In the genomic region with DNA sequence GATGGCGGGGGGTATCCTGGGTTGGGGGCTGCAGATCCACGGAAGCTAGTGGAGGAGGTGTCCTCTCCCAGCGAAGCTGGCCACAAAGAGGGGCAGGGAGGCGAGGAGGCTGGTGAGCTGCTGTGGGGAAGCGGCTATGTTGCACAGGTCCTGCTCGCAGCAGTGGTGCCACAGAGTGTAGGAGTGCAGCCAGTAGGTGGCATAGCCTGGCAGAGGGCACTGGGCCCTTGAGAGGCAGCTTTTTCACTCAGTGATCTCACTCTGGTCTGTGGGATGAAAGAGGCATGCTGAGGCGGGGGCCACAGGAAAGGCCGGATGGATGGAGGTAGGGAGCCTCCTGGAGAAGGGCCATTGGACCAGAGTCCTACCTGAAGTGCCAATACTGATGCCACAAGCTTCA, we compare ENCODE assay signal across 9 cellular contexts. TPM values are rescaled to one million over a fixed set of nuclear protein-coding genes. Genes with fewer than 3 reads are reported as not detected.
DNase-seq lines count a peak whose midpoint lies in the region; TF ChIP-seq lines count a peak whose summit lies in the region.
"Had no signal": no experiment of that assay in that cellular context is flagged by ENCODE, and none has a peak within 500 bp of the region (broad histone marks: within the 10 kb centered on the region; RNA-seq: fewer than 3 reads in every experiment).

No MANE protein-coding gene starts in this region.

- H3K4ac ChIP-seq in mesenchymal stem cell (ENCODE audit: low read depth in 1 of 2, low read length in 2 of 2), result no peak overlapping the region

- WGBS in ovary, 3 donors, result 81 to 86% (median 86%) methylated on average over 8 of the region's 8 CpGs
- 93% methylated on average over 8 of the region's 8 CpGs for WGBS in mesenchymal stem cell

- no peak overlapping the region for H3K4me3 Mint-ChIP-seq in neural crest cell

- H4K8ac ChIP-seq in mesenchymal stem cell (ENCODE audit: low read length), result no peak overlapping the region

- H2BK120ac ChIP-seq in mesenchymal stem cell (ENCODE audit: low read depth, low read length), result no peak overlapping the region

- H3K4me3 ChIP-seq in KMS-11 (IDR thresholded peaks at IDR 0.05; ENCODE audit: insufficient read depth, low read depth, low read length), result no peak overlapping the region
- no peak overlapping the region for H3K4me3 ChIP-seq in ovary
- no peak overlapping the region for H3K4me3 ChIP-seq in mesenchymal stem cell (ENCODE audit: insufficient read depth in 1 of 2, low read depth in 1 of 2, low read length in 2 of 2)

- H2BK15ac ChIP-seq in mesenchymal stem cell (ENCODE audit: low read depth, poor library complexity, severe bottlenecking), result no peak overlapping the region

- H2AK5ac ChIP-seq in mesenchymal stem cell (ENCODE audit: low read length, severe bottlenecking), result no peak overlapping the region

- no peak for TF ChIP-seq EP300 in ovary (IDR thresholded peaks at IDR 0.05)

- H3K36me3 Mint-ChIP-seq in neural crest cell (ENCODE audit: low read depth), result no peaks in the 10 kb centered on the region

- H3K27ac Mint-ChIP-seq in neural crest cell (ENCODE audit: unreplicated experiment), result peak overlapping the region; percentile 90

- H3K4me2 ChIP-seq in KMS-11 (no peak overlapping the region), mesenchymal stem cell (ENCODE audit: low read length, poor library complexity, severe bottlenecking) (no peak overlapping the region)

- H3K14ac ChIP-seq in mesenchymal stem cell (ENCODE audit: low read length in 2 of 2), result no peak overlapping the region

- H3K79me2 ChIP-seq in KMS-11 (ENCODE audit: insufficient read depth, low read depth), result no peaks in the 10 kb centered on the region

- H3K9ac ChIP-seq in KMS-11 (no peak overlapping the region), mesenchymal stem cell (ENCODE audit: low read length) (no peak overlapping the region)

- intact Hi-C loops in ovary (cut with DNase I), result no loop called here

- no peak overlapping the region for H3K18ac ChIP-seq in mesenchymal stem cell (ENCODE audit: low read depth in 1 of 2, low read length in 2 of 2)

- peaks cover 27% of the 10 kb centered on the region for H3K4me1 Mint-ChIP-seq in neural crest cell

- H4K91ac ChIP-seq in mesenchymal stem cell (ENCODE audit: low read length), result no peak overlapping the region

- no peaks in the 10 kb centered on the region for H3K27me3 ChIP-seq in KMS-11 (ENCODE audit: insufficient read depth, low read depth)
- no peaks in the 10 kb centered on the region for H3K27me3 ChIP-seq in ovary
- peaks cover 38 to 41% of the 10 kb centered on the region in 2 experiments for H3K27me3 ChIP-seq in mesenchymal stem cell (ENCODE audit: control insufficient read depth in 1 of 2, insufficient read depth in 1 of 2, low read length in 2 of 2)

- no peak overlapping the region for H2BK5ac ChIP-seq in mesenchymal stem cell (ENCODE audit: low read depth, low read length, poor library complexity, severe bottlenecking)

- no peaks in the 10 kb centered on the region for H3K27me3 Mint-ChIP-seq in neural crest cell (ENCODE audit: low read depth)

- no peaks in the 10 kb centered on the region for H4K20me1 ChIP-seq in KMS-11 (ENCODE audit: insufficient read depth)

- H3K27ac ChIP-seq in KMS-11, result no peak overlapping the region
- no peak overlapping the region for H3K27ac ChIP-seq in ovary
- H3K27ac ChIP-seq in mesenchymal stem cell (ENCODE audit: low read length, poor library complexity, severe bottlenecking), result no peak overlapping the region

- H3K79me1 ChIP-seq in mesenchymal stem cell (replicated peaks; ENCODE audit: low read length, poor library complexity, severe bottlenecking), result no peaks in the 10 kb centered on the region

- H2AFZ ChIP-seq in KMS-11 (ENCODE audit: low read depth), result no peak overlapping the region
- H2AFZ ChIP-seq in mesenchymal stem cell (ENCODE audit: low read depth, low read length), result no peak overlapping the region

- no peaks in the 10 kb centered on the region for H3K9me3 ChIP-seq in ovary
- H3K9me3 ChIP-seq in mesenchymal stem cell (ENCODE audit: control insufficient read depth, low read length), result no peaks in the 10 kb centered on the region

- peak; percentile 8 for DNase-seq in EH (ENCODE audit: low read depth)
- peak; percentile 83 for DNase-seq in T47D (ENCODE audit: low read depth in 1 of 2, low spot score in 1 of 2)
- no peak for DNase-seq in neural crest cell (ENCODE audit: low read depth, low spot score)
- DNase-seq in ovary, result no peak
- DNase-seq in T-helper 9 cell, result no peak
- DNase-seq in mesenchymal stem cell, result no peak
- DNase-seq: Kasumi-1 had no signal

- H3K4me1 ChIP-seq in KMS-11 (ENCODE audit: low read depth, poor library complexity, severe bottlenecking), result peaks cover 7% of the 10 kb centered on the region
- no peaks in the 10 kb centered on the region for H3K4me1 ChIP-seq in ovary (ENCODE audit: insufficient read depth)
- H3K4me1 ChIP-seq in mesenchymal stem cell (ENCODE audit: control insufficient read depth, insufficient read depth, low read depth, low read length), result peaks cover 4% of the 10 kb centered on the region

- H3K23ac ChIP-seq in mesenchymal stem cell (ENCODE audit: low read length in 2 of 2), result no peak overlapping the region

- TF ChIP-seq CTCF in KMS-11 (conservative IDR thresholded peaks at IDR 0.05; ENCODE audit: low read depth, low read length), result 0 out of 2 replicates have a peak, but pooled peaks have one; percentile 24
- TF ChIP-seq CTCF in neural crest cell (conservative IDR thresholded peaks at IDR 0.05), result no peak
- TF ChIP-seq CTCF in ovary (IDR thresholded peaks at IDR 0.05), result no peak

- in situ Hi-C loops in T47D (cut with HindIII; ENCODE audit: low pct_unique_long_range_greater_than_20kb, low sequenced_read_pairs), result no loop called here

- TF ChIP-seq POLR2A in ovary (IDR thresholded peaks at IDR 0.05), result no peak

- no peaks in the 10 kb centered on the region for H3K9me3 Mint-ChIP-seq in neural crest cell

- H3K36me3 ChIP-seq in KMS-11 (ENCODE audit: insufficient read depth) (no peaks in the 10 kb centered on the region), ovary (no peaks in the 10 kb centered on the region), mesenchymal stem cell (ENCODE audit: control insufficient read depth in 1 of 2, insufficient read depth in 2 of 2, low read depth in 1 of 2, low read length in 2 of 2) (peaks cover 0 to 3% of the 10 kb centered on the region in 2 experiments)

- no peak overlapping the region for H2BK12ac ChIP-seq in mesenchymal stem cell (ENCODE audit: low read length in 2 of 2)

RNA-seq across cellular contexts. Expression of gene LY6G6D, which starts 2.9 kb away (rescaled TPM):
- total RNA-seq in neural crest cell (not detected in 2 replicates), ovary (not detected)
- polyA plus RNA-seq in ovary, result not detected
- polyA plus RNA-seq in mesenchymal stem cell (2013, experiment 1 of 2), result not detected
- not detected for polyA plus RNA-seq in mesenchymal stem cell (2013, experiment 2 of 2)
- total RNA-seq: liver had no signal
- polyA plus RNA-seq: liver had no signal

RNA-seq across cellular contexts. Expression of gene LY6G6F, which starts 5.6 kb away (rescaled TPM):
- not detected in 2 replicates for total RNA-seq in neural crest cell
- not detected for total RNA-seq in ovary
- not detected for polyA plus RNA-seq in ovary
- not detected for polyA plus RNA-seq in mesenchymal stem cell (2013, experiment 1 of 2)
- not detected for polyA plus RNA-seq in mesenchymal stem cell (2013, experiment 2 of 2)
- polyA plus RNA-seq: liver had no signal

RNA-seq across cellular contexts. Expression of gene ABHD16A, which starts 9.2 kb away (rescaled TPM):
- total RNA-seq in neural crest cell, result 70.9 and 73.6 TPM in 2 replicates
- 10 to 100 TPM; 31.1 to 60.4 (median 37.6) TPM for total RNA-seq in ovary
- polyA plus RNA-seq in ovary, result 10 to 100 TPM; 25.4 to 35.2 TPM
- polyA plus RNA-seq in mesenchymal stem cell (2013, experiment 1 of 2), result 36.9 TPM
- 39.6 TPM for polyA plus RNA-seq in mesenchymal stem cell (2013, experiment 2 of 2)

RNA-seq across cellular contexts. Expression of gene LY6G6C, which starts 9.2 kb away (rescaled TPM):
- total RNA-seq in neural crest cell (1.2 TPM in 2 replicates), ovary (1 to 10 TPM in 2 of 7 donors, not detected in 5; 1.0 to 4.9 TPM)
- under 1 TPM in 1 of 2 donors, not detected in 1; 0.17 TPM for polyA plus RNA-seq in ovary
- polyA plus RNA-seq in mesenchymal stem cell (2013, experiment 1 of 2), result 0.07 TPM
- polyA plus RNA-seq in mesenchymal stem cell (2013, experiment 2 of 2), result 0.10 TPM
- total RNA-seq: liver had no signal
- polyA plus RNA-seq: liver had no signal

RNA-seq across cellular contexts. Expression of gene MPIG6B, which starts 10.9 kb away (rescaled TPM):
- total RNA-seq in neural crest cell (not detected in 2 replicates), ovary (under 1 TPM in 3 of 7 donors, not detected in 4; 0.15 to 0.94 (median 0.69) TPM)
- under 1 TPM; 0.06 to 0.60 TPM for polyA plus RNA-seq in ovary
- not detected for polyA plus RNA-seq in mesenchymal stem cell (2013, experiment 1 of 2)
- not detected for polyA plus RNA-seq in mesenchymal stem cell (2013, experiment 2 of 2)

Comparison
In these comparisons a context has a peak if more than half of its experiments do, and no peak if none do; other contexts are left out.
1. DNase-seq: peak in EH (single experiment) and T47D (2 of 2); none in neural crest cell (single experiment), ovary (0 of 5), T-helper 9 cell (single experiment) and mesenchymal stem cell (single experiment).